ENCODE assay signal across 8 cellular contexts in the genomic region with DNA sequence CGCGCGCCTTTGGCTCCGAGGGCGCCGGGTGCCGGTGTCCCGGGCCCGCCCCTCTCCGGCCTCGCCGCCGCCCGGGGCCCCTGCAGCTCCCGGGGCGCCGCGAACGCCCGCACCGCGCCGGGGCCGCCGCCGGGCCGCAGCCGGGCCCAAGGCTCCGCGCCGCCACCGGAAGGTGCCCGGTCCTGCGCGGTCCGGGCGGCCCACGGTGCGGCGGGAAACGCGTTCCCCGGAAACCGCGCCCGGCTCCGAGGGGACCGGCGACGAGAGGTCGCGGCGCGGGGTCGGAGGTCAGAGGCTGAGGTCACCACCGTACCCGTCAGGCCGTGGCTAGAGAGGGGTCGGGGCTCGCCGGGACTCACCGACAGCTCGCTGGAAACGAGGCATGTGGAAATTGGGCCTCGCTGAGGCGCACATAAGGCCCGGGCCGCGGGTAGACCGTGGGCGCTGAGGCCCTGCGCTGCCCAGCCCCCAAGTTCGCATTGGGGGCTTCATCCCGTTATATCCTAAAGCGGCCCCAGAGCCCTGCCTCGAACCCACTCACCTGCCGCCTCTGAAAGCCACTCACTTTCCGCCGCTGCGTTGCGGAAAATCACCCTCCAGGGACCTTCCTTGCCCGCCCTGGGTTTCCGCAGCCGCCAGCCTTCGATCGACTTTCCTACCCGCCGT.
DNase-seq lines count a peak whose midpoint lies in the region.

A gene (minus strand): TSS at position 167 of the 666 bp plus-strand sequence. CDS start 745 bp downstream, outside the sequence.

- H3K27me3 ChIP-seq in mucosa of stomach (ENCODE audit: control insufficient read depth, insufficient read depth, low read length): no peaks in the 10 kb centered on the region

- H3K4me1 ChIP-seq in mucosa of stomach (ENCODE audit: control insufficient read depth, insufficient read depth, low read length): peaks cover 20% of the 10 kb centered on the region

- H3K9ac ChIP-seq in mucosa of stomach (ENCODE audit: low read length): peak within 1 kb of the TSS; percentile 86

- peak; percentile 94 for DNase-seq in GM03348 (ENCODE audit: low spot score)
- DNase-seq in HCEC 1CT: peak; percentile 54
- peak; percentile 60 for DNase-seq in NCI-H774 (lab: John Stamatoyannopoulos, UW)
- peak; percentile 61 for DNase-seq in activated T-cell treated with anti-CD3 and anti-CD28 coated beads for 24 hours (ENCODE audit: low read depth)
- DNase-seq in epithelial cell of prostate (ENCODE audit: low read depth, low spot score): no peak
- DNase-seq in stimulated activated CD8-positive, alpha-beta memory T cell treated with anti-CD3 and anti-CD28 coated beads, Interleukin-4, amount 100 ng/mL, for 48 hours: peak; percentile 83
- no peak for DNase-seq in kidney glomerular epithelial cell (lab: John Stamatoyannopoulos, UW)

- no peaks in the 10 kb centered on the region for H3K9me3 ChIP-seq in mucosa of stomach (ENCODE audit: control insufficient read depth, low read length)

- H3K27ac ChIP-seq in epithelial cell of prostate: peak within 1 kb of the TSS; percentile 36

- no peaks in the 10 kb centered on the region for H3K36me3 ChIP-seq in mucosa of stomach (ENCODE audit: control insufficient read depth, insufficient read depth, low read length)

- peak within 1 kb of the TSS; percentile 74 for H3K4me3 ChIP-seq in mucosa of stomach (ENCODE audit: low read length)

Comparison
In these comparisons a context has a peak if more than half of its experiments do, and no peak if none do; other contexts are left out.
1. DNase-seq: peak in GM03348 (single experiment), HCEC 1CT (single experiment), NCI-H774 (single experiment), activated T-cell treated with anti-CD3 and anti-CD28 coated beads for 24 hours (single experiment) and stimulated activated CD8-positive, alpha-beta memory T cell treated with anti-CD3 and anti-CD28 coated beads, Interleukin-4, amount 100 ng/mL, for 48 hours (single experiment); none in epithelial cell of prostate (single experiment) and kidney glomerular epithelial cell (single experiment).